Comparison of ENCODE assay signal across 8 cellular contexts in the genomic region with DNA sequence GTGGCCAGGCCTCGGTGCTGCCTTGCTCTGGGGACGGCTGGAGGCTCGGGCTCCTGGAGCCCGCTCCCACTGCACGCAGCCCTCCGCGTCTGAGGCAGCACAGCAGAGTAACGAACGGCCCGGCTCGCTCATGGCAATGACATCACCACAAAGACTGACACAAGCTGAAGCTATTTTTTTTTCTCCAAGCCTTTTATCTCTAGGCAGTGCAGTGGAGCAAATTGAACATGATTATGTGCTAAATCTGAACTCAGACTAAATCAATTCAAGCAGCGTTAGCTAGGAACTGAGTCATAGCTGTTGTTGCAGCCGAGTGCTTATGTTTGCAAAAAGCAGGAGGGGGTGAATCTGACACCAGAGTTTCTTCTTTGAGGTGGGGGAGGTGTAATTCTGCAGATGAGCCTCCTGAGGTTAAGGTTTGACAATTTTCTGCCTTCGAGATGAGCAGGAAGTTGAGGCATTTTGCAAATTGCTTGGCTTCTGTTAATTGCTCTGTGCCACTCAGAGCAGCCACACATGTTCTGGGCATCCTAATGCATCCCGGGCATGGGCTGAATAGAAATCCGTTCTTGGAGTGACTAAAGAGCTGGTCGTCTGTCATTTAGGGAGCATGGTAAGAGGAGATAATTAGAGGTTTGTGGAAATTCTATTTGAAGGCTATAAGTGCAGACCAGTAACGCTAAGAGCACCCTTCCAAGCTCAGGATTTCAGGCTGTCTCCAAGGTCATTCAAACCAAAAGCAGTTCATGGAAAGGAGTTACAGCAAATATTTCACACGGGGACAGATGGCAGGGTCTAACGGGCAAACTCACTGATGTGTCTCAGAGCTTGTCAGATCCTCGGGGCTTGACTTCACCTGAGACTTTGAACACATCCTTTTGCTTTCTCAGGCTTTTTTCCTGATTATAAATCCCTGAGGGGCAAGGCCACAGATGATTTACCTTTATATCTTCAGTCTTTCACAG.
DNase-seq lines count a peak whose midpoint lies in the region; ATAC-seq and TF ChIP-seq lines count a peak whose summit lies in the region.

No MANE protein-coding gene starts in this region.

- H3K4me1 ChIP-seq in left ventricle myocardium inferior (peaks cover 90% of the 10 kb centered on the region), transverse colon (peaks cover 10 to 69% (median 37%) of the 10 kb centered on the region in 4 donors)

- no peaks in the 10 kb centered on the region for H3K27me3 Mint-ChIP-seq in WTC11 (ENCODE audit: low read depth)

- H3K4me3 Mint-ChIP-seq in WTC11 = peak overlapping the region; percentile 17; the same call in 1 of the 2 replicates

- POLR2A ChIA-PET in WTC11 (lab: Charles Lee) = interaction anchor here (1.1 kb wide), 1 partner anchor 11 kb away, joined by 3 read pairs; no protein-coding TSS in a partner anchor

- TF ChIP-seq POLR2A in transverse colon (IDR thresholded peaks at IDR 0.05) = no peak

- H3K27me3 ChIP-seq in left ventricle myocardium inferior (ENCODE audit: low read depth) (no peaks in the 10 kb centered on the region), transverse colon (no peaks in the 10 kb centered on the region)

- TF ChIP-seq CTCF in left ventricle myocardium inferior (IDR thresholded peaks at IDR 0.05; ENCODE audit: borderline replicate concordance) (no peak), WTC11 (IDR thresholded peaks at IDR 0.05) (no peak), transverse colon (IDR thresholded peaks at IDR 0.05) (no peak)

- intact Hi-C loops in Right ventricle myocardium superior (cut with DNase I) (no loop called here), left ventricle myocardium inferior (cut with micrococcal nuclease) (no loop called here), transverse colon (cut with DNase I; ENCODE audit: low total_unique reads) (no loop called here)

- H3K27ac Mint-ChIP-seq in WTC11 = no peak overlapping the region

- H3K27ac ChIP-seq in left ventricle myocardium inferior (replicated peaks) (no peak overlapping the region), transverse colon (peak overlapping the region in 3 of 4 donors; percentile 2 to 62 (median 47))

- H3K9me3 ChIP-seq in left ventricle myocardium inferior (replicated peaks) (no peaks in the 10 kb centered on the region), transverse colon (no peaks in the 10 kb centered on the region)

- no peak overlapping the region for H3K4me3 ChIP-seq in left ventricle myocardium inferior
- H3K4me3 ChIP-seq in transverse colon = no peak overlapping the region

- H3K9me3 Mint-ChIP-seq in WTC11 = no peaks in the 10 kb centered on the region

- CTCF ChIA-PET in WTC11 (lab: Charles Lee) = no interaction called here

- ATAC-seq in Right ventricle myocardium superior (ENCODE audit: poor library complexity) (peak; percentile 30), WTC11 (peak; percentile 81), GM21390 (IDR thresholded peaks at IDR 0.05; ENCODE audit: unreplicated experiment) (no peak), HG02623 (IDR thresholded peaks at IDR 0.05; ENCODE audit: unreplicated experiment) (no peak)

- TF ChIP-seq EP300 in transverse colon (IDR thresholded peaks at IDR 0.05; ENCODE audit: low read depth) = no peak

- 15 to 50% methylated on average over 2 to 21 of the region's 21 CpGs for WGBS in transverse colon (ENCODE audit: low coverage in 1 of 2), 2 donors

- in situ Hi-C loops in transverse colon (cut with MboI; ENCODE audit: low pct_ligation_motif_present in 1 of 4, low pct_unique_long_range_greater_than_20kb in 1 of 4, low sequenced_read_pairs in 3 of 4) = no loop called here

- peaks cover 17% of the 10 kb centered on the region for H3K4me1 Mint-ChIP-seq in WTC11

- H3K36me3 ChIP-seq in left ventricle myocardium inferior (no peaks in the 10 kb centered on the region), transverse colon (no peaks in the 10 kb centered on the region)

- no peaks in the 10 kb centered on the region for H3K36me3 Mint-ChIP-seq in WTC11

- DNase-seq in Right ventricle myocardium superior = peak; percentile 48
- DNase-seq in left ventricle myocardium inferior = no peak
- DNase-seq in WTC11 (ENCODE audit: low spot score) = no peak
- peak; percentile 30 for DNase-seq in iPS-NIHi7 (ENCODE audit: extremely low spot score)
- DNase-seq in transverse colon = no peak
- DNase-seq in HUDEP-2 (lab: John Stamatoyannopoulos, UW; ENCODE audit: unreplicated experiment in 76 of 76) = no peak

TF ChIP-seq in WTC11, 78 proteins besides CTCF, POLR2A, EP300 and RAD21:
- TF ChIP-seq, protein P1, sequence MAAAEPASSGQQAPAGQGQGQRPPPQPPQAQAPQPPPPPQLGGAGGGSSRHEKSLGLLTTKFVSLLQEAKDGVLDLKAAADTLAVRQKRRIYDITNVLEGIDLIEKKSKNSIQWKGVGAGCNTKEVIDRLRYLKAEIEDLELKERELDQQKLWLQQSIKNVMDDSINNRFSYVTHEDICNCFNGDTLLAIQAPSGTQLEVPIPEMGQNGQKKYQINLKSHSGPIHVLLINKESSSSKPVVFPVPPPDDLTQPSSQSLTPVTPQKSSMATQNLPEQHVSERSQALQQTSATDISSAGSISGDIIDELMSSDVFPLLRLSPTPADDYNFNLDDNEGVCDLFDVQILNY (CRISPR knock-in tag; IDR thresholded peaks at IDR 0.05) = no peak
- no peak for TF ChIP-seq CREM (CRISPR knock-in tag; IDR thresholded peaks at IDR 0.05)
- no peak for TF ChIP-seq ATF2 (CRISPR knock-in tag; IDR thresholded peaks at IDR 0.05; ENCODE audit: borderline replicate concordance, low read depth)

Comparison
In these comparisons a context has a peak if more than half of its experiments do, and no peak if none do; other contexts are left out.
1. DNase-seq: peak in Right ventricle myocardium superior (single experiment) and iPS-NIHi7 (single experiment); none in left ventricle myocardium inferior (single experiment), WTC11 (single experiment), transverse colon (single experiment) and HUDEP-2 (0 of 76).
2. ATAC-seq: peak in Right ventricle myocardium superior (single experiment) and WTC11 (single experiment); none in GM21390 (single experiment) and HG02623 (single experiment).